Comparison of ENCODE assay signal across 30 cellular contexts in the genomic region with DNA sequence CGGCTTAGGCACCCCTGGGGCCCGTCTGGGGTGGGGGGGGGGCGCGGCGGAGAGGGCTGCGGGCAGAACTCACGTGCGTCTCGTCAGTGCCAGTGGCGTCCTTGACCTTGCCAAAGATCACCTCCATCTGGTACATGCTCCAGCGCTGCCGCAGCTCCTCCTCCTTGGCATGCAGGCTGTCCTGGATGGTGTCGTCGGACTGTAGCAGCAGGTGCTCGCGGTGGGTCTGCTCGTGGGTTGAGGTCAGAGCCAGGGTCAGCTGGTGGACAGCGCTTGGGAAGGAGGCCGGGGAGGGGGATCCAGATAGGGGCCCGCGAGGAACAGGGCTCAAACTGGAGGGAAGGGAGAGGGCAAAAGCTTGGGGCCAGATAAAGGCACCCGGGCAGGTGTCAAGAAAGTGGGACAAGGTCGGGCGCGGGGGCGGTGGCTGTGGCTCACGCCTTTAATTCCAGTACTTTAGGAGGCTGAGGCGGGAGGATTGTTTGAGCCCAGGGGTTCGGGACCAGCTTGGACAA. TPM values are rescaled to one million over a fixed set of nuclear protein-coding genes. Genes with fewer than 3 reads are reported as not detected.
DNase-seq lines count a peak whose midpoint lies in the region; ATAC-seq, FAIRE-seq and TF ChIP-seq lines count a peak whose summit lies in the region.
"Had no signal": no experiment of that assay in that cellular context is flagged by ENCODE, and none has a peak within 500 bp of the region (broad histone marks: within the 10 kb centered on the region; RNA-seq: fewer than 3 reads in every experiment).

No MANE protein-coding gene starts in this region.

- no peak for FAIRE-seq in HepG2 (lab: Jason Lieb, UNC)
- FAIRE-seq: islet of Langerhans had no signal

- H3K27ac Mint-ChIP-seq in IgD-negative memory B cell = peak overlapping the region in 2 of 3 donors; percentile 6 to 78
- H3K27ac Mint-ChIP-seq in naive thymus-derived CD8-positive, alpha-beta T cell = no peak overlapping the region
- H3K27ac Mint-ChIP-seq: activated CD8-positive, alpha-beta memory T cell treated with anti-CD3 and anti-CD28 coated beads, Interleukin-2, amount 10 ng/mL, durations not matched to agents 7 days and 5 days; type B pancreatic cell had no signal

- no peaks in the 10 kb centered on the region for H3K9me3 ChIP-seq in right cardiac atrium (ENCODE audit: control insufficient read depth, low read length)
- no peaks in the 10 kb centered on the region for H3K9me3 ChIP-seq in HepG2 (ENCODE audit: low read length)
- H3K9me3 ChIP-seq: Caco-2, left ventricle myocardium inferior, ovary, right atrium auricular region had no signal

- no peak overlapping the region for H2AFZ ChIP-seq in HepG2 (ENCODE audit: low read length)

- no peaks in the 10 kb centered on the region for H3K36me3 Mint-ChIP-seq in IgD-negative memory B cell
- H3K36me3 Mint-ChIP-seq in naive thymus-derived CD8-positive, alpha-beta T cell = no peaks in the 10 kb centered on the region
- H3K36me3 Mint-ChIP-seq: activated CD8-positive, alpha-beta memory T cell treated with anti-CD3 and anti-CD28 coated beads, Interleukin-2, amount 10 ng/mL, durations not matched to agents 7 days and 5 days; type B pancreatic cell had no signal

- intact Hi-C loops in right cardiac atrium (cut with DNase I) = no loop called here
- intact Hi-C loops in Right ventricle myocardium superior (cut with DNase I) = no loop called here
- intact Hi-C loops in HepG2 (cut with micrococcal nuclease; ENCODE audit: unreplicated experiment) = loop anchor here (5.0 kb wide), 1 partner anchor 42 kb away; the partner anchor contains the start of gene EPOR

- no TSS peak for BruUV-seq in HepG2 (replicated peaks; lab: Mats Ljungman, UMichigan)

- no peak for TF ChIP-seq POLR2A in HepG2 (IDR thresholded peaks at IDR 0.05; ENCODE audit: insufficient read depth in 1 of 2, low read depth in 2 of 2, low read length in 2 of 2)

- H3K79me2 ChIP-seq in HepG2 (ENCODE audit: insufficient read depth, low read length) = no peaks in the 10 kb centered on the region

- no peaks in the 10 kb centered on the region for H4K20me1 ChIP-seq in HepG2 (ENCODE audit: insufficient read depth, low read length)

- no peaks in the 10 kb centered on the region for H3K4me1 ChIP-seq in right cardiac atrium (ENCODE audit: control insufficient read depth, insufficient read depth, low read length)
- H3K4me1 ChIP-seq in HepG2 (ENCODE audit: insufficient read depth, low read length) = peaks cover 51% of the 10 kb centered on the region
- H3K4me1 ChIP-seq: Caco-2 had no signal

- WGBS in right cardiac atrium = 33% methylated on average over 29 of the region's 29 CpGs
- 19% methylated on average over 22 of the region's 29 CpGs for WGBS in HepG2 (ENCODE audit: low lambda C conversion rate)

- H3K27ac ChIP-seq in right cardiac atrium (ENCODE audit: low read length) (no peak overlapping the region), HepG2 (ENCODE audit: extremely low read length, insufficient read depth, low read length) (no peak overlapping the region)
- H3K27ac ChIP-seq: C4-2B, left ventricle myocardium inferior, ovary, right atrium auricular region had no signal

- no peaks in the 10 kb centered on the region for H3K9me3 Mint-ChIP-seq in IgD-negative memory B cell
- no peaks in the 10 kb centered on the region for H3K9me3 Mint-ChIP-seq in naive thymus-derived CD8-positive, alpha-beta T cell
- H3K9me3 Mint-ChIP-seq: type B pancreatic cell had no signal

- DNase-seq in right cardiac atrium = peak in 2 of 3 donors; percentile 45 to 53
- no peak for DNase-seq in Right ventricle myocardium superior
- DNase-seq in HepG2 (ENCODE audit: low spot score) = no peak
- no peak for DNase-seq in UCSD-AML1 (lab: John Stamatoyannopoulos, UW; ENCODE audit: unreplicated experiment)
- DNase-seq in GF-D8 (lab: John Stamatoyannopoulos, UW) = no peak
- DNase-seq in T-helper 1 cell = no peak
- DNase-seq in naive thymus-derived CD8-positive, alpha-beta T cell = no peak
- DNase-seq: activated CD4-positive, CD25-positive, alpha-beta regulatory T cell; activated CD8-positive, alpha-beta memory T cell treated with anti-CD3 and anti-CD28 coated beads, Interleukin-2, amount 10 ng/mL, durations not matched to agents 7 days and 5 days; activated naive CD4-positive, alpha-beta T cell; activated T-cell treated with anti-CD3 and anti-CD28 coated beads, Interleukin-2, amount 50 U/mL, for 48 hours; amygdala; Caco-2; HCEC 1CT; KG1; left ventricle myocardium inferior; MG63; NCI-H1417; NCI-H2081; NCI-H345; PC-3; SHP77; stimulated activated CD4-positive, alpha-beta T cell treated with anti-CD3 and anti-CD28 coated beads, Interleukin-2, amount 100 ng/mL, for 24 hours had no signal

- TF ChIP-seq CTCF in HepG2 (CRISPR knock-in tag; IDR thresholded peaks at IDR 0.05) = no peak

- ATAC-seq in right cardiac atrium (no peak), Right ventricle myocardium superior (ENCODE audit: poor library complexity) (no peak), HepG2 (no peak)
- no peak for ATAC-seq in naive thymus-derived CD8-positive, alpha-beta T cell
- ATAC-seq: activated CD8-positive, alpha-beta memory T cell treated with anti-CD3 and anti-CD28 coated beads, Interleukin-2, amount 10 ng/mL, durations not matched to agents 7 days and 5 days; PC-3 had no signal

- in situ Hi-C loops in HepG2 (cut with HindIII; ENCODE audit: extremely low pct_ligation_motif_present, low pct_unique_long_range_greater_than_20kb) = loop anchor here (5.0 kb wide), 1 partner anchor 42 kb away; the partner anchor contains the start of gene EPOR

- POLR2A ChIA-PET in HepG2 (lab: Yijun Ruan, JAX) = interaction anchor here (1.4 kb wide), 1 partner anchor 49 kb away, joined by 3 read pairs; the partner anchor contains the start of gene SWSAP1
- POLR2A ChIA-PET in naive thymus-derived CD8-positive, alpha-beta T cell (lab: Charles Lee) = interaction anchor here (2.1 kb wide), 1 partner anchor 11 kb away, joined by 6 read pairs; the partner anchor contains the start of genes ODAD3 and PRKCSH

- no peak overlapping the region for H3K4me2 ChIP-seq in HepG2 (ENCODE audit: low read depth, low read length)

- CTCF ChIA-PET in HepG2 (lab: Yijun Ruan, JAX; ENCODE audit: low intra/inter-chr PET ratio, low total read pairs) = no interaction called here

- no peaks in the 10 kb centered on the region for H3K36me3 ChIP-seq in HepG2 (replicated peaks in 1 of 2; ENCODE audit: control insufficient read depth in 1 of 2, insufficient read depth in 2 of 2, low read length in 2 of 2)
- H3K36me3 ChIP-seq: left ventricle myocardium inferior, MG63, ovary, right atrium auricular region had no signal

- H3K27me3 Mint-ChIP-seq in IgD-negative memory B cell = peaks cover 27% of the 10 kb centered on the region
- H3K27me3 Mint-ChIP-seq in naive thymus-derived CD8-positive, alpha-beta T cell = peaks cover 16 to 60% (median 34%) of the 10 kb centered on the region in 5 donors

- peaks cover 17 to 26% (median 22%) of the 10 kb centered on the region in 3 donors for H3K4me1 Mint-ChIP-seq in IgD-negative memory B cell
- peaks cover 16 to 44% (median 41%) of the 10 kb centered on the region in 4 donors for H3K4me1 Mint-ChIP-seq in naive thymus-derived CD8-positive, alpha-beta T cell

- TF ChIP-seq EP300 in HepG2 (IDR thresholded peaks at IDR 0.05; ENCODE audit: low read depth in 2 of 2, low read length in 2 of 2) = no peak
- no peak for TF ChIP-seq EP300 in HepG2 (CRISPR knock-in tag; IDR thresholded peaks at IDR 0.05; ENCODE audit: borderline replicate concordance)

- H3K4me3 Mint-ChIP-seq in IgD-negative memory B cell = no peak overlapping the region
- peak overlapping the region in 3 of 10 donors; percentile 38 to 88 (median 80) for H3K4me3 Mint-ChIP-seq in naive thymus-derived CD8-positive, alpha-beta T cell
- H3K4me3 Mint-ChIP-seq: activated CD8-positive, alpha-beta memory T cell treated with anti-CD3 and anti-CD28 coated beads, Interleukin-2, amount 10 ng/mL, durations not matched to agents 7 days and 5 days; type B pancreatic cell had no signal

- H3K4me3 ChIP-seq in right cardiac atrium (ENCODE audit: low read length) (no peak overlapping the region), HepG2 (replicated peaks in 1 of 3; ENCODE audit: insufficient read depth in 1 of 3, low read depth in 2 of 3, low read length in 3 of 3) (peak overlapping the region in 1 of 3 experiments; percentile 10; a peak in 1 of 6 replicates)
- H3K4me3 ChIP-seq: left ventricle myocardium inferior, MG63, ovary, right atrium auricular region had no signal

- H3K27me3 ChIP-seq in right cardiac atrium (ENCODE audit: control insufficient read depth, insufficient read depth) (no peaks in the 10 kb centered on the region), HepG2 (ENCODE audit: control insufficient read depth in 1 of 2, insufficient read depth in 2 of 2, low read length in 2 of 2) (peaks cover 3 to 35% of the 10 kb centered on the region in 2 experiments; a peak in 4 of 5 replicates)

- TF ChIP-seq RAD21 in HepG2 (CRISPR knock-in tag; IDR thresholded peaks at IDR 0.05) = no peak

- no peak overlapping the region for H3K9ac ChIP-seq in HepG2 (ENCODE audit: insufficient read depth, low read depth, low read length)

RNA-seq across cellular contexts. Expression of gene RGL3, which starts 4.7 kb away (rescaled TPM):
- total RNA-seq in right cardiac atrium = 10 to 100 TPM; 14.0 to 25.2 (median 14.5) TPM
- 16.1 TPM for polyA plus RNA-seq in right cardiac atrium
- 8.6 TPM for total RNA-seq in Right ventricle myocardium superior
- 2.4 TPM for polyA plus RNA-seq in IgD-negative memory B cell
- 1.2 and 4.2 TPM in 2 replicates for total RNA-seq in HepG2 (2016; rRNA removed; fragmentation: Illumina TruSeq; extraction: Trizol)
- total RNA-seq in HepG2 (2016; cell fraction: cytosol; rRNA removed; fragmentation: Illumina TruSeq; extraction: Trizol; ENCODE audit: low read depth) = 2.5 and 4.2 TPM in 2 replicates
- total RNA-seq in HepG2 (2016; cell fraction: insoluble cytoplasmic fraction; rRNA removed; fragmentation: Illumina TruSeq; extraction: Trizol) = 0.24 and 4.3 TPM in 2 replicates
- total RNA-seq in HepG2 (2016; cell fraction: membrane; rRNA removed; fragmentation: Illumina TruSeq; extraction: Trizol) = 0.80 and 2.7 TPM in 2 replicates
- 5.7 and 8.1 TPM in 2 replicates for total RNA-seq in HepG2 (2016; cell fraction: nucleus; rRNA removed; fragmentation: Illumina TruSeq; extraction: Trizol)
- 7.6 and 8.4 TPM in 2 replicates for polyA plus RNA-seq in HepG2 (2011; rRNA removed)
- polyA plus RNA-seq in HepG2 (2011; cell fraction: cytosol; rRNA removed) = 0.79 and 1.9 TPM in 2 replicates
- polyA plus RNA-seq in HepG2 (2011; cell fraction: nucleus; rRNA removed) = 95.2 and 108 TPM in 2 replicates
- 9.4 TPM in 2 replicates for polyA plus RNA-seq in HepG2 (2012)
- polyA plus RNA-seq in HepG2 (2016; cell fraction: cytosol; fragmentation: Illumina TruSeq; extraction: Trizol; ENCODE audit: low read depth) = 0.75 and 0.92 TPM in 2 replicates
- 1.5 and 2.8 TPM in 2 replicates for polyA plus RNA-seq in HepG2 (2016; cell fraction: insoluble cytoplasmic fraction; fragmentation: Illumina TruSeq; extraction: Trizol; ENCODE audit: low read depth)
- 0.85 and 1.4 TPM in 2 replicates for polyA plus RNA-seq in HepG2 (2016; cell fraction: membrane; fragmentation: Illumina TruSeq; extraction: Trizol; ENCODE audit: low read depth)
- 38.5 and 40.9 TPM in 2 replicates for polyA plus RNA-seq in HepG2 (2016; cell fraction: nucleus; fragmentation: Illumina TruSeq; extraction: Trizol; ENCODE audit: insufficient read depth, low read depth)
- polyA minus RNA-seq in HepG2 (2011; rRNA and poly(A)+ RNA removed; ENCODE audit: low replicate concordance) = 7.1 and 16.7 TPM in 2 replicates
- polyA minus RNA-seq in HepG2 (2011; cell fraction: cytosol; rRNA and poly(A)+ RNA removed) = 3.9 and 4.1 TPM in 2 replicates
- polyA minus RNA-seq in HepG2 (2011; cell fraction: nucleus; rRNA and poly(A)+ RNA removed) = 14.0 and 15.7 TPM in 2 replicates
- total RNA-seq in naive thymus-derived CD8-positive, alpha-beta T cell = not detected
- not detected for polyA plus RNA-seq in naive thymus-derived CD8-positive, alpha-beta T cell
- total RNA-seq: activated CD8-positive, alpha-beta memory T cell treated with anti-CD3 and anti-CD28 coated beads, Interleukin-2, amount 10 ng/mL, durations not matched to agents 7 days and 5 days; Daoy had no signal

RNA-seq across cellular contexts. Expression of gene ODAD3, which starts 11.1 kb away (rescaled TPM):
- total RNA-seq in right cardiac atrium (1 to 10 TPM; 1.0 to 1.2 (median 1.0) TPM), Right ventricle myocardium superior (0.65 TPM), HepG2 (2016; rRNA removed; fragmentation: Illumina TruSeq; extraction: Trizol) (0.04 TPM in 1 of 2 replicates, not detected in the other)
- polyA plus RNA-seq in right cardiac atrium (1.1 TPM), IgD-negative memory B cell (0.89 TPM), HepG2 (2011; rRNA removed) (0.08 and 0.35 TPM in 2 replicates)
- total RNA-seq in HepG2 (2016; cell fraction: cytosol; rRNA removed; fragmentation: Illumina TruSeq; extraction: Trizol; ENCODE audit: low read depth) = not detected in 2 replicates
- total RNA-seq in HepG2 (2016; cell fraction: insoluble cytoplasmic fraction; rRNA removed; fragmentation: Illumina TruSeq; extraction: Trizol) = 0.19 TPM in 1 of 2 replicates, not detected in the other
- 0.38 TPM in 1 of 2 replicates, not detected in the other for total RNA-seq in HepG2 (2016; cell fraction: membrane; rRNA removed; fragmentation: Illumina TruSeq; extraction: Trizol)
- 0.19 and 0.34 TPM in 2 replicates for total RNA-seq in HepG2 (2016; cell fraction: nucleus; rRNA removed; fragmentation: Illumina TruSeq; extraction: Trizol)
- 0.23 and 0.26 TPM in 2 replicates for polyA plus RNA-seq in HepG2 (2011; cell fraction: cytosol; rRNA removed)
- 0.29 and 0.42 TPM in 2 replicates for polyA plus RNA-seq in HepG2 (2011; cell fraction: nucleus; rRNA removed)
- polyA plus RNA-seq in HepG2 (2012) = 0.08 and 0.13 TPM in 2 replicates
- polyA plus RNA-seq in HepG2 (2016; cell fraction: cytosol; fragmentation: Illumina TruSeq; extraction: Trizol; ENCODE audit: low read depth) = not detected in 2 replicates
- 0.20 TPM in 1 of 2 replicates, not detected in the other for polyA plus RNA-seq in HepG2 (2016; cell fraction: insoluble cytoplasmic fraction; fragmentation: Illumina TruSeq; extraction: Trizol; ENCODE audit: low read depth)
- not detected in 2 replicates for polyA plus RNA-seq in HepG2 (2016; cell fraction: membrane; fragmentation: Illumina TruSeq; extraction: Trizol; ENCODE audit: low read depth)
- 0.32 and 1.2 TPM in 2 replicates for polyA plus RNA-seq in HepG2 (2016; cell fraction: nucleus; fragmentation: Illumina TruSeq; extraction: Trizol; ENCODE audit: insufficient read depth, low read depth)
- polyA minus RNA-seq in HepG2 (2011; rRNA and poly(A)+ RNA removed; ENCODE audit: low replicate concordance) = 1.6 TPM in 1 of 2 replicates, not detected in the other
- polyA minus RNA-seq in HepG2 (2011; cell fraction: cytosol; rRNA and poly(A)+ RNA removed) = not detected in 2 replicates
- 0.25 TPM in 1 of 2 replicates, not detected in the other for polyA minus RNA-seq in HepG2 (2011; cell fraction: nucleus; rRNA and poly(A)+ RNA removed)
- not detected for total RNA-seq in naive thymus-derived CD8-positive, alpha-beta T cell
- polyA plus RNA-seq in naive thymus-derived CD8-positive, alpha-beta T cell = not detected
- total RNA-seq: Caco-2, Daoy had no signal

RNA-seq across cellular contexts. Expression of gene PRKCSH, which starts 11.6 kb away (rescaled TPM):
- total RNA-seq in right cardiac atrium (100 to 1,000 TPM; 125 to 158 (median 137) TPM), Right ventricle myocardium superior (105 TPM), HepG2 (2016; rRNA removed; fragmentation: Illumina TruSeq; extraction: Trizol) (44.2 and 125 TPM in 2 replicates)
- polyA plus RNA-seq in right cardiac atrium (80.1 TPM), IgD-negative memory B cell (77.5 TPM), HepG2 (2011; rRNA removed) (85.1 and 111 TPM in 2 replicates)
- total RNA-seq in HepG2 (2016; cell fraction: cytosol; rRNA removed; fragmentation: Illumina TruSeq; extraction: Trizol; ENCODE audit: low read depth) = 48.9 and 50.4 TPM in 2 replicates
- total RNA-seq in HepG2 (2016; cell fraction: insoluble cytoplasmic fraction; rRNA removed; fragmentation: Illumina TruSeq; extraction: Trizol) = 34.7 and 135 TPM in 2 replicates
- total RNA-seq in HepG2 (2016; cell fraction: membrane; rRNA removed; fragmentation: Illumina TruSeq; extraction: Trizol) = 48.6 and 53.5 TPM in 2 replicates
- 112 and 115 TPM in 2 replicates for total RNA-seq in HepG2 (2016; cell fraction: nucleus; rRNA removed; fragmentation: Illumina TruSeq; extraction: Trizol)
- polyA plus RNA-seq in HepG2 (2011; cell fraction: cytosol; rRNA removed) = 50.0 and 58.7 TPM in 2 replicates
- polyA plus RNA-seq in HepG2 (2011; cell fraction: nucleus; rRNA removed) = 284 and 361 TPM in 2 replicates
- polyA plus RNA-seq in HepG2 (2012) = 138 and 245 TPM in 2 replicates
- 34.6 and 43.1 TPM in 2 replicates for polyA plus RNA-seq in HepG2 (2016; cell fraction: cytosol; fragmentation: Illumina TruSeq; extraction: Trizol; ENCODE audit: low read depth)
- polyA plus RNA-seq in HepG2 (2016; cell fraction: insoluble cytoplasmic fraction; fragmentation: Illumina TruSeq; extraction: Trizol; ENCODE audit: low read depth) = 46.2 and 78.4 TPM in 2 replicates
- 62.2 and 79.4 TPM in 2 replicates for polyA plus RNA-seq in HepG2 (2016; cell fraction: membrane; fragmentation: Illumina TruSeq; extraction: Trizol; ENCODE audit: low read depth)
- polyA plus RNA-seq in HepG2 (2016; cell fraction: nucleus; fragmentation: Illumina TruSeq; extraction: Trizol; ENCODE audit: insufficient read depth, low read depth) = 408 and 430 TPM in 2 replicates
- 138 and 163 TPM in 2 replicates for polyA minus RNA-seq in HepG2 (2011; rRNA and poly(A)+ RNA removed; ENCODE audit: low replicate concordance)
- polyA minus RNA-seq in HepG2 (2011; cell fraction: cytosol; rRNA and poly(A)+ RNA removed) = 104 and 130 TPM in 2 replicates
- polyA minus RNA-seq in HepG2 (2011; cell fraction: nucleus; rRNA and poly(A)+ RNA removed) = 60.0 and 70.7 TPM in 2 replicates
- 100 to 1,000 TPM; 252 to 262 TPM for total RNA-seq in naive thymus-derived CD8-positive, alpha-beta T cell
- polyA plus RNA-seq in naive thymus-derived CD8-positive, alpha-beta T cell = 10 to 100 TPM; 23.5 to 58.7 (median 28.0) TPM

RNA-seq across cellular contexts. Expression of gene EPOR, which starts 39.7 kb away (rescaled TPM):
- total RNA-seq in right cardiac atrium (10 to 100 TPM in 3 of 4 donors, 1 to 10 TPM in 1; 8.5 to 12.6 (median 11.5) TPM), Right ventricle myocardium superior (9.2 TPM), HepG2 (2016; rRNA removed; fragmentation: Illumina TruSeq; extraction: Trizol) (1.2 and 2.9 TPM in 2 replicates)
- polyA plus RNA-seq in right cardiac atrium (10.3 TPM), IgD-negative memory B cell (8.1 TPM), HepG2 (2011; rRNA removed) (5.3 and 7.0 TPM in 2 replicates)
- total RNA-seq in HepG2 (2016; cell fraction: cytosol; rRNA removed; fragmentation: Illumina TruSeq; extraction: Trizol; ENCODE audit: low read depth) = 0.61 and 0.88 TPM in 2 replicates
- total RNA-seq in HepG2 (2016; cell fraction: insoluble cytoplasmic fraction; rRNA removed; fragmentation: Illumina TruSeq; extraction: Trizol) = 1.4 and 2.9 TPM in 2 replicates
- total RNA-seq in HepG2 (2016; cell fraction: membrane; rRNA removed; fragmentation: Illumina TruSeq; extraction: Trizol) = 2.3 and 2.5 TPM in 2 replicates
- 2.5 and 3.1 TPM in 2 replicates for total RNA-seq in HepG2 (2016; cell fraction: nucleus; rRNA removed; fragmentation: Illumina TruSeq; extraction: Trizol)
- polyA plus RNA-seq in HepG2 (2011; cell fraction: cytosol; rRNA removed) = 3.4 and 5.3 TPM in 2 replicates
- 46.2 and 52.8 TPM in 2 replicates for polyA plus RNA-seq in HepG2 (2011; cell fraction: nucleus; rRNA removed)
- polyA plus RNA-seq in HepG2 (2012) = 3.2 and 4.2 TPM in 2 replicates
- 1.4 and 1.7 TPM in 2 replicates for polyA plus RNA-seq in HepG2 (2016; cell fraction: cytosol; fragmentation: Illumina TruSeq; extraction: Trizol; ENCODE audit: low read depth)
- polyA plus RNA-seq in HepG2 (2016; cell fraction: insoluble cytoplasmic fraction; fragmentation: Illumina TruSeq; extraction: Trizol; ENCODE audit: low read depth) = 2.0 and 2.2 TPM in 2 replicates
- 2.5 and 3.1 TPM in 2 replicates for polyA plus RNA-seq in HepG2 (2016; cell fraction: membrane; fragmentation: Illumina TruSeq; extraction: Trizol; ENCODE audit: low read depth)
- 8.5 and 9.5 TPM in 2 replicates for polyA plus RNA-seq in HepG2 (2016; cell fraction: nucleus; fragmentation: Illumina TruSeq; extraction: Trizol; ENCODE audit: insufficient read depth, low read depth)
- 5.8 and 9.7 TPM in 2 replicates for polyA minus RNA-seq in HepG2 (2011; rRNA and poly(A)+ RNA removed; ENCODE audit: low replicate concordance)
- 1.8 and 3.3 TPM in 2 replicates for polyA minus RNA-seq in HepG2 (2011; cell fraction: cytosol; rRNA and poly(A)+ RNA removed)
- 2.6 and 2.7 TPM in 2 replicates for polyA minus RNA-seq in HepG2 (2011; cell fraction: nucleus; rRNA and poly(A)+ RNA removed)
- 1 to 10 TPM; 5.1 to 6.2 TPM for total RNA-seq in naive thymus-derived CD8-positive, alpha-beta T cell
- 1 to 10 TPM; 5.1 to 6.9 (median 5.9) TPM for polyA plus RNA-seq in naive thymus-derived CD8-positive, alpha-beta T cell

RNA-seq across cellular contexts. Expression of gene SWSAP1, which starts 49.4 kb away (rescaled TPM):
- total RNA-seq in right cardiac atrium (1 to 10 TPM; 1.0 to 1.9 (median 1.3) TPM), Right ventricle myocardium superior (1.2 TPM), HepG2 (2016; rRNA removed; fragmentation: Illumina TruSeq; extraction: Trizol) (3.1 and 3.3 TPM in 2 replicates)
- polyA plus RNA-seq in right cardiac atrium (1.9 TPM), IgD-negative memory B cell (6.4 TPM), HepG2 (2011; rRNA removed) (2.7 and 3.9 TPM in 2 replicates)
- 0.81 and 1.5 TPM in 2 replicates for total RNA-seq in HepG2 (2016; cell fraction: cytosol; rRNA removed; fragmentation: Illumina TruSeq; extraction: Trizol; ENCODE audit: low read depth)
- total RNA-seq in HepG2 (2016; cell fraction: insoluble cytoplasmic fraction; rRNA removed; fragmentation: Illumina TruSeq; extraction: Trizol) = 3.1 and 3.4 TPM in 2 replicates
- total RNA-seq in HepG2 (2016; cell fraction: membrane; rRNA removed; fragmentation: Illumina TruSeq; extraction: Trizol) = 1.9 and 2.2 TPM in 2 replicates
- 1.3 and 2.3 TPM in 2 replicates for total RNA-seq in HepG2 (2016; cell fraction: nucleus; rRNA removed; fragmentation: Illumina TruSeq; extraction: Trizol)
- 2.3 and 3.3 TPM in 2 replicates for polyA plus RNA-seq in HepG2 (2011; cell fraction: cytosol; rRNA removed)
- 4.9 and 5.4 TPM in 2 replicates for polyA plus RNA-seq in HepG2 (2011; cell fraction: nucleus; rRNA removed)
- 1.5 and 1.6 TPM in 2 replicates for polyA plus RNA-seq in HepG2 (2012)
- polyA plus RNA-seq in HepG2 (2016; cell fraction: cytosol; fragmentation: Illumina TruSeq; extraction: Trizol; ENCODE audit: low read depth) = 0.61 and 0.65 TPM in 2 replicates
- polyA plus RNA-seq in HepG2 (2016; cell fraction: insoluble cytoplasmic fraction; fragmentation: Illumina TruSeq; extraction: Trizol; ENCODE audit: low read depth) = 3.9 and 4.4 TPM in 2 replicates
- polyA plus RNA-seq in HepG2 (2016; cell fraction: membrane; fragmentation: Illumina TruSeq; extraction: Trizol; ENCODE audit: low read depth) = 1.2 and 1.6 TPM in 2 replicates
- polyA plus RNA-seq in HepG2 (2016; cell fraction: nucleus; fragmentation: Illumina TruSeq; extraction: Trizol; ENCODE audit: insufficient read depth, low read depth) = 2.9 and 3.2 TPM in 2 replicates
- polyA minus RNA-seq in HepG2 (2011; rRNA and poly(A)+ RNA removed; ENCODE audit: low replicate concordance) = 1.3 and 2.7 TPM in 2 replicates
- 0.79 and 0.97 TPM in 2 replicates for polyA minus RNA-seq in HepG2 (2011; cell fraction: cytosol; rRNA and poly(A)+ RNA removed)
- 1.8 and 2.7 TPM in 2 replicates for polyA minus RNA-seq in HepG2 (2011; cell fraction: nucleus; rRNA and poly(A)+ RNA removed)
- 1 to 10 TPM; 5.6 to 5.7 TPM for total RNA-seq in naive thymus-derived CD8-positive, alpha-beta T cell
- 1 to 10 TPM; 4.3 to 5.8 (median 4.7) TPM for polyA plus RNA-seq in naive thymus-derived CD8-positive, alpha-beta T cell

Comparison
In these comparisons a context has a peak if more than half of its experiments do, and no peak if none do; other contexts are left out.
1. DNase-seq: peak in right cardiac atrium (2 of 3); none in Right ventricle myocardium superior (single experiment), HepG2 (single experiment), UCSD-AML1 (single experiment), GF-D8 (single experiment), T-helper 1 cell (0 of 5) and naive thymus-derived CD8-positive, alpha-beta T cell (0 of 10).
2. H3K27ac Mint-ChIP-seq: peak in IgD-negative memory B cell (2 of 3); none in naive thymus-derived CD8-positive, alpha-beta T cell (0 of 10).